In genomic region chr1:27594542-27595510, GRCh38 we compare ENCODE assay signal across 10 cellular contexts. TPM values are rescaled to one million over a fixed set of nuclear protein-coding genes. Genes with fewer than 3 reads are reported as not detected.
DNase-seq lines count a peak whose midpoint lies in the region; ATAC-seq, FAIRE-seq and TF ChIP-seq lines count a peak whose summit lies in the region.
"Had no signal": no experiment of that assay in that cellular context is flagged by ENCODE, and none has a peak within 500 bp of the region (broad histone marks: within the 10 kb centered on the region; RNA-seq: fewer than 3 reads in every experiment).

No MANE protein-coding gene starts in this region.

- CTCF ChIA-PET in HepG2 (lab: Yijun Ruan, JAX; ENCODE audit: low intra/inter-chr PET ratio, low total read pairs), result no interaction called here

- in situ Hi-C loops in HepG2 (cut with HindIII; ENCODE audit: extremely low pct_ligation_motif_present, low pct_unique_long_range_greater_than_20kb), result no loop called here

- H3K79me2 ChIP-seq in HepG2 (ENCODE audit: insufficient read depth, low read length), result peaks cover 31% of the 10 kb centered on the region

- no peak overlapping the region for H2AFZ ChIP-seq in HepG2 (ENCODE audit: low read length)

- POLR2A ChIA-PET in HepG2 (lab: Yijun Ruan, JAX), result no interaction called here

- H3K9me3 ChIP-seq in HepG2 (ENCODE audit: low read length) (no peaks in the 10 kb centered on the region), right lobe of liver (no peaks in the 10 kb centered on the region), kidney (ENCODE audit: control insufficient read depth in 1 of 2, low read length in 2 of 2) (no peaks in the 10 kb centered on the region), vagina (no peaks in the 10 kb centered on the region)

- FAIRE-seq in HepG2 (lab: Jason Lieb, UNC), result no peak
- no peak for FAIRE-seq in kidney (lab: Jason Lieb, UNC)

- TF ChIP-seq CTCF in HepG2 (CRISPR knock-in tag; IDR thresholded peaks at IDR 0.05) (no peak), right lobe of liver (IDR thresholded peaks at IDR 0.05) (no peak), kidney (IDR thresholded peaks at IDR 0.05; ENCODE audit: borderline replicate concordance, extremely low read depth, insufficient read depth) (no peak), vagina (IDR thresholded peaks at IDR 0.05) (no peak)

- TF ChIP-seq EP300 in HepG2 (IDR thresholded peaks at IDR 0.05; ENCODE audit: low read depth in 2 of 2, low read length in 2 of 2), result no peak
- no peak for TF ChIP-seq EP300 in HepG2 (CRISPR knock-in tag; IDR thresholded peaks at IDR 0.05; ENCODE audit: borderline replicate concordance)

- WGBS in HepG2 (ENCODE audit: low lambda C conversion rate), result 92% methylated on average over 17 of the region's 17 CpGs
- WGBS in right lobe of liver (ENCODE audit: insufficient coverage, low coverage, low lambda C conversion rate, missing lambda C conversion rate), result 76% methylated on average over 13 of the region's 17 CpGs

- no peak for TF ChIP-seq RAD21 in HepG2 (CRISPR knock-in tag; IDR thresholded peaks at IDR 0.05)

- intact Hi-C loops in HepG2 (cut with micrococcal nuclease; ENCODE audit: unreplicated experiment) (no loop called here), right lobe of liver (cut with DNase I) (loop anchor here (5.0 to 10.0 kb wide), 2 partner anchors 38 to 190 kb away; no protein-coding TSS in a partner anchor), kidney (cut with DNase I) (no loop called here), vagina (cut with DNase I) (no loop called here)

- no peak overlapping the region for H3K4me2 ChIP-seq in HepG2 (ENCODE audit: low read depth, low read length)

- H3K27ac ChIP-seq in HepG2 (ENCODE audit: extremely low read length, insufficient read depth, low read length), result no peak overlapping the region
- H3K27ac ChIP-seq in right lobe of liver, result no peak overlapping the region
- peak overlapping the region; percentile 29 to 44 for H3K27ac ChIP-seq in kidney (ENCODE audit: low read depth in 2 of 2, low read length in 2 of 2)
- H3K27ac ChIP-seq in vagina, result peak overlapping the region; percentile 97
- H3K27ac ChIP-seq: C4-2B had no signal

- no peak overlapping the region for H3K9ac ChIP-seq in HepG2 (ENCODE audit: insufficient read depth, low read depth, low read length)
- peak overlapping the region; percentile 51 to 55 for H3K9ac ChIP-seq in kidney (ENCODE audit: low read length in 2 of 2)

- H3K36me3 ChIP-seq in HepG2 (replicated peaks in 1 of 2; ENCODE audit: control insufficient read depth in 1 of 2, insufficient read depth in 2 of 2, low read length in 2 of 2) (peaks cover 0 to 3% of the 10 kb centered on the region in 2 experiments; a peak in 2 of 5 replicates), right lobe of liver (no peaks in the 10 kb centered on the region), kidney (ENCODE audit: control insufficient read depth in 1 of 2, insufficient read depth in 2 of 2, low read length in 2 of 2) (peaks cover 0 to 6% of the 10 kb centered on the region in 2 donors), vagina (no peaks in the 10 kb centered on the region)

- no peak overlapping the region for H3K4me3 ChIP-seq in HepG2 (replicated peaks in 1 of 3; ENCODE audit: insufficient read depth in 1 of 3, low read depth in 2 of 3, low read length in 3 of 3)
- no peak overlapping the region for H3K4me3 ChIP-seq in right lobe of liver
- H3K4me3 ChIP-seq in kidney (ENCODE audit: low read length in 2 of 2), result no peak overlapping the region
- peak overlapping the region in 1 of 2 donors; percentile 21 for H3K4me3 ChIP-seq in vagina

- peaks cover 25% of the 10 kb centered on the region; the same call in 1 of the 2 replicates for H4K20me1 ChIP-seq in HepG2 (ENCODE audit: insufficient read depth, low read length)

- BruUV-seq in HepG2 (replicated peaks; lab: Mats Ljungman, UMichigan), result TSS peak; percentile 29

- ATAC-seq in HepG2, result no peak
- ATAC-seq in right lobe of liver, result no peak
- ATAC-seq in HG03439 (IDR thresholded peaks at IDR 0.05; ENCODE audit: unreplicated experiment), result no peak

- H3K4me1 ChIP-seq in HepG2 (ENCODE audit: insufficient read depth, low read length) (peaks cover 51% of the 10 kb centered on the region), right lobe of liver (peaks cover 0 to 3% (median 0%) of the 10 kb centered on the region in 4 donors), kidney (ENCODE audit: control insufficient read depth in 1 of 2, insufficient read depth in 1 of 2, low read depth in 1 of 2, low read length in 2 of 2) (peaks cover 25 to 75% of the 10 kb centered on the region in 2 donors), vagina (peaks cover 100% of the 10 kb centered on the region)

- DNase-seq in HepG2 (ENCODE audit: low spot score), result no peak
- DNase-seq in right lobe of liver, result no peak
- peak; percentile 68 for DNase-seq in astrocyte of the hippocampus (ENCODE audit: low read depth, low spot score)
- no peak for DNase-seq in kidney
- DNase-seq in vagina (ENCODE audit: extremely low spot score in 2 of 2), result no peak
- no peak for DNase-seq in COLO668 (lab: John Stamatoyannopoulos, UW; ENCODE audit: unreplicated experiment)
- no peak for DNase-seq in NAMALWA (ENCODE audit: low spot score)
- DNase-seq: NCI-H446 had no signal

- H3K27me3 ChIP-seq in HepG2 (ENCODE audit: control insufficient read depth in 1 of 2, insufficient read depth in 2 of 2, low read length in 2 of 2) (no peaks in the 10 kb centered on the region), right lobe of liver (no peaks in the 10 kb centered on the region), vagina (no peaks in the 10 kb centered on the region)

- TF ChIP-seq POLR2A in HepG2 (IDR thresholded peaks at IDR 0.05; ENCODE audit: insufficient read depth in 1 of 2, low read depth in 2 of 2, low read length in 2 of 2) (no peak), right lobe of liver (IDR thresholded peaks at IDR 0.05) (no peak), vagina (IDR thresholded peaks at IDR 0.05) (no peak)

TF ChIP-seq in HepG2, 621 proteins besides CTCF, POLR2A, EP300 and RAD21 (continues in another document):
- TF ChIP-seq RXRB (CRISPR knock-in tag; IDR thresholded peaks at IDR 0.05; ENCODE audit: borderline replicate concordance), result no peak
- TF ChIP-seq FOXC1 (CRISPR knock-in tag; IDR thresholded peaks at IDR 0.05; ENCODE audit: borderline replicate concordance), result no peak

RNA-seq across cellular contexts. Expression of gene AHDC1, which starts 9.1 kb away (rescaled TPM):
- total RNA-seq in HepG2 (2016; rRNA removed; fragmentation: Illumina TruSeq; extraction: Trizol) (2.6 and 2.7 TPM in 2 replicates), right lobe of liver (10 to 100 TPM in 3 of 6 experiments, 1 to 10 TPM in 3; 5.5 to 21.3 (median 10.9) TPM), kidney (48.2 TPM), vagina (62.4 TPM)
- 1.9 and 2.6 TPM in 2 replicates for total RNA-seq in HepG2 (2016; cell fraction: cytosol; rRNA removed; fragmentation: Illumina TruSeq; extraction: Trizol; ENCODE audit: low read depth)
- total RNA-seq in HepG2 (2016; cell fraction: insoluble cytoplasmic fraction; rRNA removed; fragmentation: Illumina TruSeq; extraction: Trizol), result 3.1 and 3.5 TPM in 2 replicates
- total RNA-seq in HepG2 (2016; cell fraction: membrane; rRNA removed; fragmentation: Illumina TruSeq; extraction: Trizol), result 1.6 and 2.4 TPM in 2 replicates
- 3.0 and 6.6 TPM in 2 replicates for total RNA-seq in HepG2 (2016; cell fraction: nucleus; rRNA removed; fragmentation: Illumina TruSeq; extraction: Trizol)
- polyA plus RNA-seq in HepG2 (2011; rRNA removed) (1.0 and 1.2 TPM in 2 replicates), kidney (ENCODE audit: insufficient read depth, low read depth, low replicate concordance) (8.5 TPM)
- 0.52 and 0.72 TPM in 2 replicates for polyA plus RNA-seq in HepG2 (2011; cell fraction: cytosol; rRNA removed)
- polyA plus RNA-seq in HepG2 (2011; cell fraction: nucleus; rRNA removed), result 7.0 and 8.3 TPM in 2 replicates
- polyA plus RNA-seq in HepG2 (2012), result 4.7 and 7.3 TPM in 2 replicates
- polyA plus RNA-seq in HepG2 (2016; cell fraction: cytosol; fragmentation: Illumina TruSeq; extraction: Trizol; ENCODE audit: low read depth), result 0.24 and 0.35 TPM in 2 replicates
- 3.9 and 4.0 TPM in 2 replicates for polyA plus RNA-seq in HepG2 (2016; cell fraction: insoluble cytoplasmic fraction; fragmentation: Illumina TruSeq; extraction: Trizol; ENCODE audit: low read depth)
- 0.32 and 0.57 TPM in 2 replicates for polyA plus RNA-seq in HepG2 (2016; cell fraction: membrane; fragmentation: Illumina TruSeq; extraction: Trizol; ENCODE audit: low read depth)
- polyA plus RNA-seq in HepG2 (2016; cell fraction: nucleus; fragmentation: Illumina TruSeq; extraction: Trizol; ENCODE audit: insufficient read depth, low read depth), result 12.2 and 16.8 TPM in 2 replicates
- 3.1 and 6.5 TPM in 2 replicates for polyA minus RNA-seq in HepG2 (2011; rRNA and poly(A)+ RNA removed; ENCODE audit: low replicate concordance)
- polyA minus RNA-seq in HepG2 (2011; cell fraction: cytosol; rRNA and poly(A)+ RNA removed), result 3.1 and 3.7 TPM in 2 replicates
- 5.1 and 5.3 TPM in 2 replicates for polyA minus RNA-seq in HepG2 (2011; cell fraction: nucleus; rRNA and poly(A)+ RNA removed)

RNA-seq across cellular contexts. Expression of gene FGR, which starts 40.2 kb away (rescaled TPM):
- not detected in 2 replicates for total RNA-seq in HepG2 (2016; rRNA removed; fragmentation: Illumina TruSeq; extraction: Trizol)
- total RNA-seq in HepG2 (2016; cell fraction: cytosol; rRNA removed; fragmentation: Illumina TruSeq; extraction: Trizol; ENCODE audit: low read depth), result not detected in 2 replicates
- not detected in 2 replicates for total RNA-seq in HepG2 (2016; cell fraction: insoluble cytoplasmic fraction; rRNA removed; fragmentation: Illumina TruSeq; extraction: Trizol)
- total RNA-seq in HepG2 (2016; cell fraction: membrane; rRNA removed; fragmentation: Illumina TruSeq; extraction: Trizol), result not detected in 2 replicates
- not detected in 2 replicates for total RNA-seq in HepG2 (2016; cell fraction: nucleus; rRNA removed; fragmentation: Illumina TruSeq; extraction: Trizol)
- 0.04 TPM in 1 of 2 replicates, not detected in the other for polyA plus RNA-seq in HepG2 (2011; rRNA removed)
- polyA plus RNA-seq in HepG2 (2011; cell fraction: cytosol; rRNA removed), result 0.01 and 0.04 TPM in 2 replicates
- polyA plus RNA-seq in HepG2 (2011; cell fraction: nucleus; rRNA removed), result 0.14 and 0.33 TPM in 2 replicates
- polyA plus RNA-seq in HepG2 (2012), result not detected in 2 replicates
- polyA plus RNA-seq in HepG2 (2016; cell fraction: cytosol; fragmentation: Illumina TruSeq; extraction: Trizol; ENCODE audit: low read depth), result not detected in 2 replicates
- not detected in 2 replicates for polyA plus RNA-seq in HepG2 (2016; cell fraction: insoluble cytoplasmic fraction; fragmentation: Illumina TruSeq; extraction: Trizol; ENCODE audit: low read depth)
- not detected in 2 replicates for polyA plus RNA-seq in HepG2 (2016; cell fraction: membrane; fragmentation: Illumina TruSeq; extraction: Trizol; ENCODE audit: low read depth)
- polyA plus RNA-seq in HepG2 (2016; cell fraction: nucleus; fragmentation: Illumina TruSeq; extraction: Trizol; ENCODE audit: insufficient read depth, low read depth), result not detected in 2 replicates
- polyA minus RNA-seq in HepG2 (2011; rRNA and poly(A)+ RNA removed; ENCODE audit: low replicate concordance), result 0.33 TPM in 1 of 2 replicates, not detected in the other
- polyA minus RNA-seq in HepG2 (2011; cell fraction: cytosol; rRNA and poly(A)+ RNA removed), result not detected in 2 replicates
- not detected in 2 replicates for polyA minus RNA-seq in HepG2 (2011; cell fraction: nucleus; rRNA and poly(A)+ RNA removed)
- total RNA-seq in right lobe of liver, result 1 to 10 TPM; 2.5 to 10.0 (median 6.3) TPM
- total RNA-seq in kidney, result 23.3 TPM
- polyA plus RNA-seq in kidney (ENCODE audit: insufficient read depth, low read depth, low replicate concordance), result 2.5 TPM
- 18.4 TPM for total RNA-seq in vagina

Comparison
In these comparisons a context has a peak if more than half of its experiments do, and no peak if none do; other contexts are left out.
1. intact Hi-C loops: an anchor here in right lobe of liver (5.0 to 10.0 kb wide); none called in HepG2, kidney and vagina.
2. H3K27ac ChIP-seq: peak in kidney (2 of 2) and vagina (single experiment); none in HepG2 (single experiment) and right lobe of liver (0 of 3).